Comparison of ENCODE assay signal across 9 cellular contexts in the genomic region with DNA sequence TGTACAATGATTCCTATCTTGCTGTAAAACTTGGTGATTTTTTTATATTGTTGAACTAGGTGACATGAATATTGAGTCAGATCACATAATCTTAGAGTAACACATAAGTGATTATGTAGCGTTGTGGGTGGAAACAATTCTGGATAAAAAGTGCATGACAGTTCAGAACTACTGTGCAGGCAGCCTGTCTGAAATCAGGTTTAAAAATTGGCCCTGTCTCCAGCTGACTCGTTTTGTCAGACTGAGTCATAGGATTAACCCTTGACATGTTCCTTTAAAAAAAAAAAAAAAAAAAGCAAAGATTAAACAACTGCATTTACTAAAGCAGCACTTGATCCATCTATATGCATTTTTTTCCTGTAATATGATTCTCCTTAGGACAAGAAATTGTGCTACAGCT.
DNase-seq lines count a peak whose midpoint lies in the region; ATAC-seq, FAIRE-seq and TF ChIP-seq lines count a peak whose summit lies in the region.
"Had no signal": no experiment of that assay in that cellular context is flagged by ENCODE, and none has a peak within 500 bp of the region (broad histone marks: within the 10 kb centered on the region; RNA-seq: fewer than 3 reads in every experiment).

No MANE protein-coding gene starts in this region.

- TF ChIP-seq POLR2A in HepG2 (IDR thresholded peaks at IDR 0.05; ENCODE audit: insufficient read depth in 1 of 2, low read depth in 2 of 2, low read length in 2 of 2) = no peak
- TF ChIP-seq POLR2A in uterus (IDR thresholded peaks at IDR 0.05) = no peak

- TF ChIP-seq EP300 in HepG2 (IDR thresholded peaks at IDR 0.05; ENCODE audit: low read depth in 2 of 2, low read length in 2 of 2) = no peak
- TF ChIP-seq EP300 in HepG2 (CRISPR knock-in tag; IDR thresholded peaks at IDR 0.05; ENCODE audit: borderline replicate concordance) = no peak

- intact Hi-C loops in HepG2 (cut with micrococcal nuclease; ENCODE audit: unreplicated experiment) (loop anchor here (10.0 kb wide), 1 partner anchor 721 kb away; no protein-coding TSS in a partner anchor), uterus (cut with DNase I; ENCODE audit: low total_unique reads) (no loop called here)

- no peak overlapping the region for H3K9ac ChIP-seq in HepG2 (ENCODE audit: insufficient read depth, low read depth, low read length)

- 61% methylated on average over 2 of the region's 2 CpGs for WGBS in HepG2 (ENCODE audit: low lambda C conversion rate)

- H3K36me3 ChIP-seq in HepG2 (replicated peaks in 1 of 2; ENCODE audit: control insufficient read depth in 1 of 2, insufficient read depth in 2 of 2, low read length in 2 of 2) = peaks cover 0 to 1% of the 10 kb centered on the region in 2 experiments; a peak in 2 of 5 replicates
- H3K36me3 ChIP-seq in uterus = no peaks in the 10 kb centered on the region

- TF ChIP-seq CTCF in astrocyte of the spinal cord (IDR thresholded peaks at IDR 0.05; ENCODE audit: low read depth, low read length) (no peak), HepG2 (CRISPR knock-in tag; IDR thresholded peaks at IDR 0.05) (no peak), uterus (IDR thresholded peaks at IDR 0.05) (no peak)

- peak; percentile 29 for DNase-seq in AG08396 (ENCODE audit: low spot score)
- peak; percentile 5 for DNase-seq in HPDE6-E6E7 (ENCODE audit: extremely low spot score)
- DNase-seq in astrocyte of the spinal cord (ENCODE audit: low read depth, low spot score) = peak; percentile 85
- no peak for DNase-seq in HepG2 (ENCODE audit: low spot score)
- DNase-seq in foreskin melanocyte = no peak
- DNase-seq in uterus = no peak
- DNase-seq: midbrain had no signal

- H3K4me1 ChIP-seq in HepG2 (ENCODE audit: insufficient read depth, low read length) = peaks cover 20% of the 10 kb centered on the region
- peaks cover 0 to 31% of the 10 kb centered on the region in 2 donors for H3K4me1 ChIP-seq in uterus

- H3K4me2 ChIP-seq in HepG2 (ENCODE audit: low read depth, low read length) = no peak overlapping the region

- no peak for FAIRE-seq in HepG2 (lab: Jason Lieb, UNC)

- peaks cover 2% of the 10 kb centered on the region for H3K79me2 ChIP-seq in HepG2 (ENCODE audit: insufficient read depth, low read length)

- CTCF ChIA-PET in HepG2 (lab: Yijun Ruan, JAX; ENCODE audit: low intra/inter-chr PET ratio, low total read pairs) = no interaction called here

- no peak overlapping the region for H2AFZ ChIP-seq in HepG2 (ENCODE audit: low read length)

- no TSS peak for BruUV-seq in HepG2 (replicated peaks; lab: Mats Ljungman, UMichigan)

- ATAC-seq in HepG2 = no peak
- no peak for ATAC-seq in GM21360 (IDR thresholded peaks at IDR 0.05; ENCODE audit: unreplicated experiment)
- no peak for ATAC-seq in HG03135 (IDR thresholded peaks at IDR 0.05; ENCODE audit: unreplicated experiment)

- H3K27me3 ChIP-seq in HepG2 (ENCODE audit: control insufficient read depth in 1 of 2, insufficient read depth in 2 of 2, low read length in 2 of 2) = no peaks in the 10 kb centered on the region
- H3K27me3 ChIP-seq in uterus = no peaks in the 10 kb centered on the region

- no peaks in the 10 kb centered on the region for H4K20me1 ChIP-seq in HepG2 (ENCODE audit: insufficient read depth, low read length)

- H3K4me3 ChIP-seq in astrocyte of the spinal cord (ENCODE audit: low read depth, low read length) (no peak overlapping the region), HepG2 (replicated peaks in 1 of 3; ENCODE audit: insufficient read depth in 1 of 3, low read depth in 2 of 3, low read length in 3 of 3) (no peak overlapping the region), uterus (no peak overlapping the region)

- in situ Hi-C loops in astrocyte of the spinal cord (cut with HindIII; ENCODE audit: low sequenced_read_pairs) = no loop called here
- in situ Hi-C loops in HepG2 (cut with HindIII; ENCODE audit: extremely low pct_ligation_motif_present, low pct_unique_long_range_greater_than_20kb) = loop anchor here (10.0 kb wide), 1 partner anchor 59 kb away; no protein-coding TSS in a partner anchor

- H3K27ac ChIP-seq in HepG2 (ENCODE audit: extremely low read length, insufficient read depth, low read length) (no peak overlapping the region), uterus (peak overlapping the region in 1 of 2 donors; percentile 59)

- H3K9me3 ChIP-seq in HepG2 (ENCODE audit: low read length) (no peaks in the 10 kb centered on the region), uterus (no peaks in the 10 kb centered on the region)

- POLR2A ChIA-PET in HepG2 (lab: Yijun Ruan, JAX) = no interaction called here

- TF ChIP-seq RAD21 in HepG2 (CRISPR knock-in tag; IDR thresholded peaks at IDR 0.05) = no peak

TF ChIP-seq in HepG2, 621 proteins besides CTCF, POLR2A, EP300 and RAD21 (continues in another document):
- no peak for TF ChIP-seq CREM (IDR thresholded peaks at IDR 0.05)
- TF ChIP-seq CREM (CRISPR knock-in tag; IDR thresholded peaks at IDR 0.05) = no peak
- TF ChIP-seq ARNTL (CRISPR knock-in tag; IDR thresholded peaks at IDR 0.05) = no peak
- peak; percentile 78; the same call in 1 of the 2 replicates for TF ChIP-seq ZNF652 (CRISPR knock-in tag; IDR thresholded peaks at IDR 0.05; ENCODE audit: borderline replicate concordance, low read depth)
- TF ChIP-seq ZBTB20 (CRISPR knock-in tag; IDR thresholded peaks at IDR 0.05; ENCODE audit: borderline replicate concordance, low read depth) = no peak
- TF ChIP-seq, protein P1, sequence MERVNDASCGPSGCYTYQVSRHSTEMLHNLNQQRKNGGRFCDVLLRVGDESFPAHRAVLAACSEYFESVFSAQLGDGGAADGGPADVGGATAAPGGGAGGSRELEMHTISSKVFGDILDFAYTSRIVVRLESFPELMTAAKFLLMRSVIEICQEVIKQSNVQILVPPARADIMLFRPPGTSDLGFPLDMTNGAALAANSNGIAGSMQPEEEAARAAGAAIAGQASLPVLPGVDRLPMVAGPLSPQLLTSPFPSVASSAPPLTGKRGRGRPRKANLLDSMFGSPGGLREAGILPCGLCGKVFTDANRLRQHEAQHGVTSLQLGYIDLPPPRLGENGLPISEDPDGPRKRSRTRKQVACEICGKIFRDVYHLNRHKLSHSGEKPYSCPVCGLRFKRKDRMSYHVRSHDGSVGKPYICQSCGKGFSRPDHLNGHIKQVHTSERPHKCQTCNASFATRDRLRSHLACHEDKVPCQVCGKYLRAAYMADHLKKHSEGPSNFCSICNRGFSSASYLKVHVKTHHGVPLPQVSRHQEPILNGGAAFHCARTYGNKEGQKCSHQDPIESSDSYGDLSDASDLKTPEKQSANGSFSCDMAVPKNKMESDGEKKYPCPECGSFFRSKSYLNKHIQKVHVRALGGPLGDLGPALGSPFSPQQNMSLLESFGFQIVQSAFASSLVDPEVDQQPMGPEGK (CRISPR knock-in tag; IDR thresholded peaks at IDR 0.05) = no peak
- no peak for TF ChIP-seq SAP130 (CRISPR knock-in tag; IDR thresholded peaks at IDR 0.05; ENCODE audit: low read depth)
- no peak for TF ChIP-seq ZNF768 (CRISPR knock-in tag; IDR thresholded peaks at IDR 0.05)
- no peak for TF ChIP-seq AGO2 (optimal IDR thresholded peaks at IDR 0.05; ENCODE audit: low read depth, low read length)
- TF ChIP-seq FOSL2 (CRISPR knock-in tag; IDR thresholded peaks at IDR 0.05) = 0 out of 2 replicates have a peak, but pooled peaks have one; percentile 15
- TF ChIP-seq, protein P2, sequence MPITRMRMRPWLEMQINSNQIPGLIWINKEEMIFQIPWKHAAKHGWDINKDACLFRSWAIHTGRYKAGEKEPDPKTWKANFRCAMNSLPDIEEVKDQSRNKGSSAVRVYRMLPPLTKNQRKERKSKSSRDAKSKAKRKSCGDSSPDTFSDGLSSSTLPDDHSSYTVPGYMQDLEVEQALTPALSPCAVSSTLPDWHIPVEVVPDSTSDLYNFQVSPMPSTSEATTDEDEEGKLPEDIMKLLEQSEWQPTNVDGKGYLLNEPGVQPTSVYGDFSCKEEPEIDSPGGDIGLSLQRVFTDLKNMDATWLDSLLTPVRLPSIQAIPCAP (CRISPR knock-in tag; IDR thresholded peaks at IDR 0.05; ENCODE audit: low read depth) = no peak
- TF ChIP-seq ZFP62 (CRISPR knock-in tag; IDR thresholded peaks at IDR 0.05) = no peak
- TF ChIP-seq EED (CRISPR knock-in tag; IDR thresholded peaks at IDR 0.05) = no peak
- no peak for TF ChIP-seq BCLAF1 (IDR thresholded peaks at IDR 0.05)
- TF ChIP-seq TFAP4 (IDR thresholded peaks at IDR 0.05; ENCODE audit: borderline replicate concordance, low read depth) = peak; percentile 33; the same call in 1 of the 2 replicates
- no peak for TF ChIP-seq SMAD9 (CRISPR knock-in tag; IDR thresholded peaks at IDR 0.05)
- no peak for TF ChIP-seq RXRA (CRISPR knock-in tag; IDR thresholded peaks at IDR 0.05)
- TF ChIP-seq FOXA3 (CRISPR knock-in tag; IDR thresholded peaks at IDR 0.05) = no peak
- no peak for TF ChIP-seq RARG (CRISPR knock-in tag; IDR thresholded peaks at IDR 0.05; ENCODE audit: low read depth)
- TF ChIP-seq NR2F1 (CRISPR knock-in tag; IDR thresholded peaks at IDR 0.05) = no peak

Comparison
In these comparisons a context has a peak if more than half of its experiments do, and no peak if none do; other contexts are left out.
1. DNase-seq: peak in AG08396 (single experiment), HPDE6-E6E7 (single experiment) and astrocyte of the spinal cord (single experiment); none in HepG2 (single experiment), foreskin melanocyte (single experiment) and uterus (0 of 2).